Comparison of ENCODE assay signal across 13 cellular contexts in the genomic region with DNA sequence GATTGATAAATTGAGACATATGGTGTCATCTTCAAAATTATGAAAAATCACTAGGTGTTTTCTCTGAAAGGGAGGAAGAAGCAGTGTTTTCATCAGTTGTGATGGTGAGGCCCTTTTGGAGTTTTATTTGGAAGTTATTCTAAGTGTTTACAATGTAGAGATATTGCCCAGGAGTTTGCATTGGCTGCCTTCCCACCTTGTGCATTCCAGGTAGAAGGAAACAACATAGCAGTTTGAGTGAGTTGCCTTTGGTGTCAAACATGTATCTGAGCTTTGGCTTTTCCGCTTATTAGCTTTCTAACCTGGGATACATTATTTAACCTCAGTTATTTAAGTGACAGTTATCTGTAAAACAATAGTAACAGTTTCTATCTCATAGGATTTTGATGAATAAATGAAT.
A peak's percentile ranks its signal among the peaks of the same experiment; 100 is the strongest.
DNase-seq lines count a peak whose midpoint lies in the region; ATAC-seq and TF ChIP-seq lines count a peak whose summit lies in the region.
"Had no signal": no experiment of that assay in that cellular context is flagged by ENCODE, and none has a peak within 500 bp of the region (broad histone marks: within the 10 kb centered on the region; RNA-seq: fewer than 3 reads in every experiment).

No MANE protein-coding gene starts in this region.

- no peaks in the 10 kb centered on the region for H4K20me1 ChIP-seq in SU-DHL-6 (ENCODE audit: low read depth, low read length)

- H3K36me3 ChIP-seq in cardiac muscle cell (peaks cover 30% of the 10 kb centered on the region), heart left ventricle (peaks cover 0 to 25% (median 16%) of the 10 kb centered on the region in 9 donors), SU-DHL-6 (ENCODE audit: low read length) (no peaks in the 10 kb centered on the region), mucosa of descending colon (ENCODE audit: low read depth) (no peaks in the 10 kb centered on the region), upper lobe of right lung (peaks cover under 1% of the 10 kb centered on the region)

- H3F3A ChIP-seq in SU-DHL-6 (ENCODE audit: insufficient read depth), result peaks cover 51% of the 10 kb centered on the region

- intact Hi-C loops in heart left ventricle (cut with DNase I), result no loop called here
- intact Hi-C loops in mucosa of descending colon (cut with DNase I, micrococcal nuclease), result no loop called here
- intact Hi-C loops in upper lobe of right lung (cut with DNase I), result no loop called here

- no peak for TF ChIP-seq CTCF in cardiac muscle cell (IDR thresholded peaks at IDR 0.05; ENCODE audit: low read depth, low read length)
- no peak for TF ChIP-seq CTCF in heart left ventricle (IDR thresholded peaks at IDR 0.05)
- TF ChIP-seq CTCF in SU-DHL-6 (IDR thresholded peaks at IDR 0.05; ENCODE audit: insufficient read depth, low read length, poor library complexity, severe bottlenecking), result no peak
- no peak for TF ChIP-seq CTCF in mucosa of descending colon (IDR thresholded peaks at IDR 0.05)
- no peak for TF ChIP-seq CTCF in upper lobe of right lung (IDR thresholded peaks at IDR 0.05)

- peaks cover 6% of the 10 kb centered on the region for H3K36me3 Mint-ChIP-seq in activated CD4-positive, alpha-beta T cell treated with anti-CD3 and anti-CD28 coated beads, Interleukin-2, amount 10 ng/mL, durations not matched to agents 7 days and 5 days (ENCODE audit: low read depth)

- H3K4me1 Mint-ChIP-seq in activated CD4-positive, alpha-beta T cell treated with anti-CD3 and anti-CD28 coated beads, Interleukin-2, amount 10 ng/mL, durations not matched to agents 7 days and 5 days, result peaks cover 18% of the 10 kb centered on the region

- no peak overlapping the region for H3K4me3 ChIP-seq in cardiac muscle cell
- H3K4me3 ChIP-seq in heart left ventricle, result no peak overlapping the region
- H3K4me3 ChIP-seq in SU-DHL-6 (ENCODE audit: insufficient read depth, low read length, poor library complexity, severe bottlenecking), result no peak overlapping the region
- H3K4me3 ChIP-seq in mucosa of descending colon, result no peak overlapping the region
- no peak overlapping the region for H3K4me3 ChIP-seq in upper lobe of right lung
- H3K4me3 ChIP-seq: Peyer's patch had no signal

- no peaks in the 10 kb centered on the region for H3K27me3 Mint-ChIP-seq in activated CD4-positive, alpha-beta T cell treated with anti-CD3 and anti-CD28 coated beads, Interleukin-2, amount 10 ng/mL, durations not matched to agents 7 days and 5 days

- no peak overlapping the region for H3K4me3 Mint-ChIP-seq in activated CD4-positive, alpha-beta T cell treated with anti-CD3 and anti-CD28 coated beads, Interleukin-2, amount 10 ng/mL, durations not matched to agents 7 days and 5 days
- H3K4me3 Mint-ChIP-seq: HFFc6 had no signal

- no peak for TF ChIP-seq POLR2A in heart left ventricle (IDR thresholded peaks at IDR 0.05)

- peak overlapping the region; percentile 72 for H3K27ac ChIP-seq in cardiac muscle cell
- no peak overlapping the region for H3K27ac ChIP-seq in heart left ventricle
- H3K27ac ChIP-seq in SU-DHL-6 (ENCODE audit: low read depth, low read length), result peak overlapping the region; percentile 46
- no peak overlapping the region for H3K27ac ChIP-seq in upper lobe of right lung
- H3K27ac ChIP-seq: C4-2B, Peyer's patch had no signal

- H3K27me3 ChIP-seq in cardiac muscle cell (no peaks in the 10 kb centered on the region), heart left ventricle (no peaks in the 10 kb centered on the region), SU-DHL-6 (ENCODE audit: low read length) (no peaks in the 10 kb centered on the region), upper lobe of right lung (no peaks in the 10 kb centered on the region)
- H3K27me3 ChIP-seq: Peyer's patch had no signal

- no peak overlapping the region for H3K4me2 ChIP-seq in SU-DHL-6 (ENCODE audit: low read depth, low read length, poor library complexity, severe bottlenecking)

- H3K9me3 ChIP-seq in cardiac muscle cell (ENCODE audit: low read depth) (no peaks in the 10 kb centered on the region), heart left ventricle (no peaks in the 10 kb centered on the region), SU-DHL-6 (ENCODE audit: insufficient read depth, low read length) (no peaks in the 10 kb centered on the region), mucosa of descending colon (no peaks in the 10 kb centered on the region), upper lobe of right lung (no peaks in the 10 kb centered on the region)
- H3K9me3 ChIP-seq: Peyer's patch had no signal

- CTCF ChIA-PET in activated CD4-positive, alpha-beta T cell treated with anti-CD3 and anti-CD28 coated beads, Interleukin-2, amount 10 ng/mL, durations not matched to agents 7 days and 5 days (lab: Charles Lee), result no interaction called here

- H3K9me2 ChIP-seq in SU-DHL-6 (replicated peaks; ENCODE audit: insufficient read depth, low read length), result no peaks in the 10 kb centered on the region

- DNase-seq in cardiac muscle cell (ENCODE audit: low read depth in 1 of 2, low spot score in 1 of 2) (no peak), heart left ventricle (no peak), mucosa of descending colon (peak in 1 of 3 donors; percentile 42), upper lobe of right lung (no peak)
- no peak for DNase-seq in activated CD4-positive, alpha-beta T cell treated with anti-CD3 and anti-CD28 coated beads, Interleukin-2, amount 10 ng/mL, durations not matched to agents 7 days and 5 days
- DNase-seq: HFFc6, IMR-90, NCI-H524, Peyer's patch had no signal

- no peak overlapping the region for H3K9ac ChIP-seq in SU-DHL-6 (ENCODE audit: low read length)

- ATAC-seq in heart left ventricle, result no peak
- peak; percentile 39 for ATAC-seq in mucosa of descending colon
- peak; percentile 36 for ATAC-seq in upper lobe of right lung
- no peak for ATAC-seq in HG02623 (IDR thresholded peaks at IDR 0.05; ENCODE audit: unreplicated experiment)
- ATAC-seq in GM18511 (IDR thresholded peaks at IDR 0.05; ENCODE audit: unreplicated experiment), result no peak

- no peaks in the 10 kb centered on the region for H3K79me2 ChIP-seq in SU-DHL-6 (ENCODE audit: insufficient read depth, low read length)

- 86 to 99% (median 94%) methylated on average over 1 of the region's 1 CpG for WGBS in heart left ventricle, 4 donors

- H3K27ac Mint-ChIP-seq in activated CD4-positive, alpha-beta T cell treated with anti-CD3 and anti-CD28 coated beads, Interleukin-2, amount 10 ng/mL, durations not matched to agents 7 days and 5 days, result no peak overlapping the region
- H3K27ac Mint-ChIP-seq: HFFc6 had no signal

- H3K4me1 ChIP-seq in cardiac muscle cell (ENCODE audit: low read depth) (peaks cover 6% of the 10 kb centered on the region), heart left ventricle (peaks cover 0 to 51% (median 13%) of the 10 kb centered on the region in 12 donors), mucosa of descending colon (ENCODE audit: low read depth) (no peaks in the 10 kb centered on the region), upper lobe of right lung (peaks cover 13% of the 10 kb centered on the region)

- H3K9me3 Mint-ChIP-seq in activated CD4-positive, alpha-beta T cell treated with anti-CD3 and anti-CD28 coated beads, Interleukin-2, amount 10 ng/mL, durations not matched to agents 7 days and 5 days, result no peaks in the 10 kb centered on the region
- H3K9me3 Mint-ChIP-seq: HFFc6 had no signal

- H2AFZ ChIP-seq in SU-DHL-6 (ENCODE audit: low read depth, low read length, severe bottlenecking), result no peak overlapping the region

- POLR2A ChIA-PET in activated CD4-positive, alpha-beta T cell treated with anti-CD3 and anti-CD28 coated beads, Interleukin-2, amount 10 ng/mL, durations not matched to agents 7 days and 5 days (lab: Charles Lee), result no interaction called here

Comparison
In these comparisons a context has a peak if more than half of its experiments do, and no peak if none do; other contexts are left out.
1. H3K27ac ChIP-seq: peak in cardiac muscle cell (single experiment) and SU-DHL-6 (single experiment); none in heart left ventricle (0 of 12) and upper lobe of right lung (single experiment).
2. ATAC-seq: peak in mucosa of descending colon (single experiment) and upper lobe of right lung (single experiment); none in heart left ventricle (0 of 4), HG02623 (single experiment) and GM18511 (single experiment).